ENCODE assay signal across 11 cellular contexts in genomic region chr10:44990302-44990655, GRCh38. TPM values are rescaled to one million over a fixed set of nuclear protein-coding genes. Genes with fewer than 3 reads are reported as not detected.
DNase-seq lines count a peak whose midpoint lies in the region; ATAC-seq, FAIRE-seq and TF ChIP-seq lines count a peak whose summit lies in the region.
"Had no signal": no experiment of that assay in that cellular context is flagged by ENCODE, and none has a peak within 500 bp of the region (broad histone marks: within the 10 kb centered on the region; RNA-seq: fewer than 3 reads in every experiment).

No MANE protein-coding gene starts in this region.

- peak; percentile 86 to 93 for DNase-seq in HAP-1 (ENCODE audit: low spot score in 2 of 2)
- peak; percentile 62 for DNase-seq in WTC11 (ENCODE audit: low spot score)
- DNase-seq in left ventricle myocardium superior = peak; percentile 61
- DNase-seq in gastrocnemius medialis = no peak
- no peak for DNase-seq in GM19239 (ENCODE audit: insufficient read length, low spot score)
- no peak for DNase-seq in kidney
- no peak for DNase-seq in NCI-H774 (lab: John Stamatoyannopoulos, UW)
- DNase-seq in NCI-H748 (lab: John Stamatoyannopoulos, UW; ENCODE audit: unreplicated experiment) = no peak
- DNase-seq: activated T-cell treated with anti-CD3 and anti-CD28 coated beads, Interleukin-2, amount 50 U/mL, for 4 hours; midbrain; NCI-H1694 had no signal

- H3K9ac ChIP-seq in kidney (ENCODE audit: low read length in 2 of 2) = no peak overlapping the region

- H3K36me3 ChIP-seq in HAP-1 (replicated peaks) = no peaks in the 10 kb centered on the region
- peaks cover 0 to 3% of the 10 kb centered on the region in 2 donors for H3K36me3 ChIP-seq in gastrocnemius medialis
- peaks cover 26 to 54% of the 10 kb centered on the region in 2 donors for H3K36me3 ChIP-seq in kidney (ENCODE audit: control insufficient read depth in 1 of 2, insufficient read depth in 2 of 2, low read length in 2 of 2)

- H3K4me1 Mint-ChIP-seq in WTC11 = peaks cover 75% of the 10 kb centered on the region

- H3K4me3 Mint-ChIP-seq in WTC11 = no peak overlapping the region
- H3K4me3 Mint-ChIP-seq: activated T-cell treated with anti-CD3 and anti-CD28 coated beads, Interleukin-2, amount 50 U/mL, for 4 hours had no signal

- FAIRE-seq in GM19239 (lab: Jason Lieb, UNC) (no peak), kidney (lab: Jason Lieb, UNC) (no peak)

- peak; percentile 88 for ATAC-seq in WTC11
- ATAC-seq in left ventricle myocardium superior = peak; percentile 36
- ATAC-seq in gastrocnemius medialis = no peak
- ATAC-seq: activated T-cell treated with anti-CD3 and anti-CD28 coated beads, Interleukin-2, amount 50 U/mL, for 4 hours had no signal

- no peak for TF ChIP-seq CTCF in WTC11 (IDR thresholded peaks at IDR 0.05)
- TF ChIP-seq CTCF in gastrocnemius medialis (IDR thresholded peaks at IDR 0.05 in 4 of 5, conservative IDR thresholded peaks at IDR 0.05 in 1 of 5) = peak in 1 of 5 experiments; percentile 32
- TF ChIP-seq CTCF in kidney (IDR thresholded peaks at IDR 0.05; ENCODE audit: borderline replicate concordance, extremely low read depth, insufficient read depth) = no peak

- peaks cover 13% of the 10 kb centered on the region for H3K36me3 Mint-ChIP-seq in WTC11

- H3K4me1 ChIP-seq in HAP-1 (peaks cover 32% of the 10 kb centered on the region), gastrocnemius medialis (peaks cover 37 to 47% of the 10 kb centered on the region in 2 donors), kidney (ENCODE audit: control insufficient read depth in 1 of 2, insufficient read depth in 1 of 2, low read depth in 1 of 2, low read length in 2 of 2) (peaks cover 6 to 13% of the 10 kb centered on the region in 2 donors)

- CTCF ChIA-PET in WTC11 (lab: Charles Lee) = interaction anchor here (0.8 to 9.4 kb wide), 16 partner anchors 10 to 127 kb away, joined by 3 to 143 read pairs (median 6); partner anchors contain the start of genes DEPP1, RASSF4, TMEM72 and ZNF22

- TF ChIP-seq POLR2A in gastrocnemius medialis (IDR thresholded peaks at IDR 0.05) = no peak

- peak overlapping the region; percentile 82 for H3K27ac Mint-ChIP-seq in WTC11

- H3K27me3 ChIP-seq in HAP-1 (ENCODE audit: low read depth) (no peaks in the 10 kb centered on the region), gastrocnemius medialis (no peaks in the 10 kb centered on the region)

- in situ Hi-C loops in HAP-1 (cut with MboI; ENCODE audit: low sequenced_read_pairs) = no loop called here
- in situ Hi-C loops in gastrocnemius medialis (cut with MboI; ENCODE audit: low sequenced_read_pairs in 4 of 4) = loop anchor here in 2 of 4 donors (25.0 kb wide), 2 partner anchors 1022 to 1578 kb away; partner anchors contain the start of gene HNRNPF (in 2 of the 2)

- no peaks in the 10 kb centered on the region for H3K9me3 ChIP-seq in HAP-1
- H3K9me3 ChIP-seq in gastrocnemius medialis = no peaks in the 10 kb centered on the region
- no peaks in the 10 kb centered on the region for H3K9me3 ChIP-seq in kidney (ENCODE audit: control insufficient read depth in 1 of 2, low read length in 2 of 2)

- peak overlapping the region in 3 of 4 donors; percentile 22 to 72 (median 43) for H3K27ac ChIP-seq in gastrocnemius medialis
- no peak overlapping the region for H3K27ac ChIP-seq in kidney (ENCODE audit: low read depth in 2 of 2, low read length in 2 of 2)

- intact Hi-C loops in left ventricle myocardium superior (cut with micrococcal nuclease) = no loop called here
- intact Hi-C loops in gastrocnemius medialis (cut with DNase I; ENCODE audit: low total_unique reads) = loop anchor here (10.0 kb wide), 1 partner anchor 435 kb away; no protein-coding TSS in a partner anchor
- intact Hi-C loops in kidney (cut with DNase I) = no loop called here

- no peaks in the 10 kb centered on the region for H3K9me3 Mint-ChIP-seq in WTC11
- H3K9me3 Mint-ChIP-seq: activated T-cell treated with anti-CD3 and anti-CD28 coated beads, Interleukin-2, amount 50 U/mL, for 4 hours had no signal

- POLR2A ChIA-PET in WTC11 (lab: Charles Lee) = interaction anchor here (0.6 to 1.5 kb wide), 2 partner anchors 57 to 631 kb away, joined by 5 to 8 read pairs; no protein-coding TSS in a partner anchor

- H3K27me3 Mint-ChIP-seq in WTC11 (ENCODE audit: low read depth) = no peaks in the 10 kb centered on the region; the same call in 1 of the 2 replicates

- no peak overlapping the region for H3K4me3 ChIP-seq in HAP-1
- H3K4me3 ChIP-seq in gastrocnemius medialis = no peak overlapping the region
- H3K4me3 ChIP-seq in kidney (ENCODE audit: low read length in 2 of 2) = no peak overlapping the region

TF ChIP-seq in WTC11, 78 proteins besides CTCF, POLR2A, EP300 and RAD21:
- peak; percentile 95 for TF ChIP-seq GABPB1 (CRISPR knock-in tag; IDR thresholded peaks at IDR 0.05)
- no peak for TF ChIP-seq ZNF138 (CRISPR knock-in tag; conservative IDR thresholded peaks at IDR 0.05)
- TF ChIP-seq MAX (CRISPR knock-in tag; IDR thresholded peaks at IDR 0.05) = 0 out of 2 replicates have a peak, but pooled peaks have one; percentile 19
- TF ChIP-seq FOXP4 (CRISPR knock-in tag; IDR thresholded peaks at IDR 0.05) = no peak
- TF ChIP-seq ZNF396 (CRISPR knock-in tag; IDR thresholded peaks at IDR 0.05; ENCODE audit: borderline replicate concordance) = peak; percentile 41; the same call in 1 of the 2 replicates
- no peak for TF ChIP-seq ZNF317 (CRISPR knock-in tag; IDR thresholded peaks at IDR 0.05; ENCODE audit: borderline replicate concordance, low read depth)
- 0 out of 2 replicates have a peak, but pooled peaks have one; percentile 19 for TF ChIP-seq ZNF423 (CRISPR knock-in tag; IDR thresholded peaks at IDR 0.05)
- TF ChIP-seq NR1H2 (CRISPR knock-in tag; IDR thresholded peaks at IDR 0.05) = no peak
TF ChIP-seq in WTC11: peak in this region for 4.

RNA-seq across cellular contexts. Expression of gene ZNF22, which starts 10.4 kb away (rescaled TPM):
- total RNA-seq in WTC11 (2021) = 31.0 to 36.8 TPM (median 35.9 TPM) in 3 replicates
- 12.6 TPM for total RNA-seq in left ventricle myocardium superior
- total RNA-seq in gastrocnemius medialis = 10 to 100 TPM in 2 of 4 donors, 1 to 10 TPM in 2; 3.6 to 12.3 (median 8.1) TPM
- 24.5 TPM for total RNA-seq in kidney
- 18.7 TPM for polyA plus RNA-seq in kidney (ENCODE audit: insufficient read depth, low read depth, low replicate concordance)

RNA-seq across cellular contexts. Expression of gene DEPP1, which starts 11.7 kb away (rescaled TPM):
- total RNA-seq in WTC11 (2021) (1.6 to 2.1 TPM (median 1.6 TPM) in 3 replicates), left ventricle myocardium superior (32.2 TPM), gastrocnemius medialis (100 to 1,000 TPM in 2 of 4 donors, 10 to 100 TPM in 2; 83.4 to 331 (median 120) TPM), kidney (146 TPM)
- 44.4 TPM for polyA plus RNA-seq in kidney (ENCODE audit: insufficient read depth, low read depth, low replicate concordance)

RNA-seq across cellular contexts. Expression of gene RASSF4, which starts 30.7 kb away (rescaled TPM):
- total RNA-seq in WTC11 (2021) (15.7 to 16.7 TPM (median 16.2 TPM) in 3 replicates), left ventricle myocardium superior (93.5 TPM), gastrocnemius medialis (10 to 100 TPM in 3 of 4 donors, 1 to 10 TPM in 1; 9.4 to 39.7 (median 24.0) TPM), kidney (76.4 TPM)
- 83.1 TPM for polyA plus RNA-seq in kidney (ENCODE audit: insufficient read depth, low read depth, low replicate concordance)

Comparison
In these comparisons a context has a peak if more than half of its experiments do, and no peak if none do; other contexts are left out.
1. DNase-seq: peak in HAP-1 (2 of 2), WTC11 (single experiment) and left ventricle myocardium superior (single experiment); none in gastrocnemius medialis (0 of 2), GM19239 (single experiment), kidney (single experiment), NCI-H774 (single experiment) and NCI-H748 (single experiment).
2. ATAC-seq: peak in WTC11 (single experiment) and left ventricle myocardium superior (single experiment); none in gastrocnemius medialis (0 of 2).
3. H3K27ac ChIP-seq: peak in gastrocnemius medialis (3 of 4); none in kidney (0 of 2).
4. RNA of gene DEPP1, which starts 11.7 kb away (total RNA-seq): 146 TPM in kidney (single experiment), 83.4 to 331 TPM in gastrocnemius medialis and 32.2 TPM in left ventricle myocardium superior (single experiment); 1.6 to 2.1 TPM in WTC11; every median in the first group is over 10 times any median in the second.